In genomic region chr20:6693178-6693807, GRCh38 we compare ENCODE assay signal across 30 cellular contexts.
A peak's percentile ranks its signal among the peaks of the same experiment; 100 is the strongest.
DNase-seq lines count a peak whose midpoint lies in the region; ATAC-seq, FAIRE-seq and TF ChIP-seq lines count a peak whose summit lies in the region.
"Had no signal": no experiment of that assay in that cellular context is flagged by ENCODE, and none has a peak within 500 bp of the region (broad histone marks: within the 10 kb centered on the region; RNA-seq: fewer than 3 reads in every experiment).

No MANE protein-coding gene starts in this region.

- no peaks in the 10 kb centered on the region for H3K36me3 Mint-ChIP-seq in MCF 10A (ENCODE audit: insufficient read depth, unreplicated experiment)
- H3K36me3 Mint-ChIP-seq: activated naive CD8-positive, alpha-beta T cell treated with anti-CD3 and anti-CD28 coated beads, Interleukin-2, amount 10 ng/mL, durations not matched to agents 7 days and 5 days; CD4-positive, alpha-beta memory T cell; neural progenitor cell had no signal

- no peak overlapping the region for H3K4me2 ChIP-seq in mammary epithelial cell (ENCODE audit: insufficient read depth, low read depth, low read length)
- H3K4me2 ChIP-seq in keratinocyte (ENCODE audit: control insufficient read depth, extremely low read depth, insufficient read depth, low read depth, low read length), result no peak overlapping the region
- no peak overlapping the region for H3K4me2 ChIP-seq in GM23248 (ENCODE audit: unreplicated experiment)
- H3K4me2 ChIP-seq: neural progenitor cell had no signal

- dilution Hi-C loops in mammary epithelial cell (cut with HindIII; ENCODE audit: low sequenced_read_pairs), result no loop called here
- dilution Hi-C loops in keratinocyte (cut with MboI; ENCODE audit: extremely low pct_ligation_motif_present, low sequenced_read_pairs), result no loop called here

- no peaks in the 10 kb centered on the region for H3K9me3 Mint-ChIP-seq in MCF 10A (ENCODE audit: unreplicated experiment)
- H3K9me3 Mint-ChIP-seq: neural progenitor cell had no signal

- CTCF ChIA-PET in mammary epithelial cell (lab: Charles Lee; ENCODE audit: low non-redundant PET) (no interaction called here), MCF 10A (lab: Yijun Ruan, JAX) (interaction anchor here (0.5 to 1.7 kb wide), 6 partner anchors 14 to 428 kb away, joined by 3 to 9 read pairs (median 4); partner anchors contain the start of gene BMP2)

- H3K9me1 ChIP-seq in keratinocyte (ENCODE audit: control insufficient read depth, extremely low read depth, insufficient read depth, low read length), result no peaks in the 10 kb centered on the region

- in situ Hi-C loops in mammary epithelial cell (cut with MboI; ENCODE audit: low sequenced_read_pairs in 2 of 2) (no loop called here), GM23248 (cut with MboI) (no loop called here)

- H3K9me2 ChIP-seq in GM23248 (ENCODE audit: insufficient read depth), result no peaks in the 10 kb centered on the region

- no peak for TF ChIP-seq CTCF in mammary epithelial cell (conservative IDR thresholded peaks at IDR 0.05 in 1 of 2, IDR thresholded peaks at IDR 0.05 in 1 of 2; ENCODE audit: extremely low read depth in 1 of 2, insufficient read depth in 1 of 2, low read depth in 1 of 2, low read length in 2 of 2)
- no peak for TF ChIP-seq CTCF in MCF 10A (IDR thresholded peaks at IDR 0.05; ENCODE audit: unreplicated experiment)
- TF ChIP-seq CTCF in body of pancreas (IDR thresholded peaks at IDR 0.05), result no peak
- no peak for TF ChIP-seq CTCF in keratinocyte (optimal IDR thresholded peaks at IDR 0.05 in 1 of 3, IDR thresholded peaks at IDR 0.05 in 1 of 3, conservative IDR thresholded peaks at IDR 0.05 in 1 of 3; ENCODE audit: extremely low read depth in 1 of 3, insufficient read depth in 2 of 3, low read length in 3 of 3)
- TF ChIP-seq CTCF in upper lobe of right lung (IDR thresholded peaks at IDR 0.05), result no peak

- H3K79me2 ChIP-seq in mammary epithelial cell (ENCODE audit: insufficient read depth, low read length), result no peaks in the 10 kb centered on the region
- H3K79me2 ChIP-seq in keratinocyte (ENCODE audit: control insufficient read depth, insufficient read depth, low read length), result no peaks in the 10 kb centered on the region
- H3K79me2 ChIP-seq in GM23248 (ENCODE audit: insufficient read depth), result no peaks in the 10 kb centered on the region
- H3K79me2 ChIP-seq: parathyroid adenoma had no signal

- no peak overlapping the region for H3K9ac ChIP-seq in mammary epithelial cell (ENCODE audit: insufficient read depth, low read length)
- no peak overlapping the region for H3K9ac ChIP-seq in keratinocyte (ENCODE audit: control insufficient read depth, extremely low read depth, insufficient read depth, low read length)
- no peak overlapping the region for H3K9ac ChIP-seq in GM23248
- H3K9ac ChIP-seq: neural progenitor cell, parathyroid adenoma had no signal

- intact Hi-C loops in mammary epithelial cell (cut with micrococcal nuclease) (no loop called here), MCF 10A (cut with micrococcal nuclease) (no loop called here), body of pancreas (cut with DNase I) (no loop called here), upper lobe of right lung (cut with DNase I) (no loop called here)

- POLR2A ChIA-PET in MCF 10A (lab: Yijun Ruan, JAX), result interaction anchor here (0.6 to 1.5 kb wide), 9 partner anchors 10 to 360 kb away, joined by 3 to 6 read pairs (median 3); no protein-coding TSS in a partner anchor

- H3K27me3 ChIP-seq in mammary epithelial cell (ENCODE audit: insufficient read depth, low read length) (no peaks in the 10 kb centered on the region), body of pancreas (no peaks in the 10 kb centered on the region), keratinocyte (ENCODE audit: control insufficient read depth, extremely low read depth, insufficient read depth, low read length) (no peaks in the 10 kb centered on the region), upper lobe of right lung (no peaks in the 10 kb centered on the region), GM23248 (replicated peaks; ENCODE audit: insufficient read depth) (no peaks in the 10 kb centered on the region; the same call in 1 of the 2 replicates)
- H3K27me3 ChIP-seq: neural progenitor cell had no signal

- FAIRE-seq in keratinocyte (lab: Jason Lieb, UNC), result peak; percentile 20
- FAIRE-seq: astrocyte, H54, HTR-8/SVneo, kidney had no signal

- H2AFZ ChIP-seq in mammary epithelial cell (ENCODE audit: low read depth, low read length), result peak overlapping the region; percentile 10
- H2AFZ ChIP-seq in keratinocyte (ENCODE audit: control insufficient read depth, low read length), result peak overlapping the region; percentile 37
- no peak overlapping the region for H2AFZ ChIP-seq in GM23248
- H2AFZ ChIP-seq: neural progenitor cell, parathyroid adenoma had no signal

- peaks cover 16% of the 10 kb centered on the region for H3K4me1 Mint-ChIP-seq in MCF 10A (ENCODE audit: insufficient read depth, unreplicated experiment)
- H3K4me1 Mint-ChIP-seq: activated naive CD8-positive, alpha-beta T cell treated with anti-CD3 and anti-CD28 coated beads, Interleukin-2, amount 10 ng/mL, durations not matched to agents 7 days and 5 days; CD4-positive, alpha-beta memory T cell had no signal

- no peak overlapping the region for H3K4me3 ChIP-seq in mammary epithelial cell (replicated peaks in 1 of 3; ENCODE audit: insufficient read depth in 1 of 3, low read depth in 2 of 3, low read length in 3 of 3)
- no peak overlapping the region for H3K4me3 ChIP-seq in body of pancreas
- no peak overlapping the region for H3K4me3 ChIP-seq in keratinocyte (ENCODE audit: control insufficient read depth in 2 of 3, extremely low read depth in 1 of 3, insufficient read depth in 2 of 3, low read depth in 1 of 3, low read length in 3 of 3)
- H3K4me3 ChIP-seq in upper lobe of right lung, result no peak overlapping the region
- no peak overlapping the region for H3K4me3 ChIP-seq in GM23248
- H3K4me3 ChIP-seq: lung, neural progenitor cell had no signal

- ATAC-seq in body of pancreas (peak; percentile 52), upper lobe of right lung (peak; percentile 64)

- no TSS peak for BruUV-seq in mammary epithelial cell (replicated peaks; lab: Mats Ljungman, UMichigan)
- no TSS peak for BruUV-seq in MCF 10A (replicated peaks; lab: Mats Ljungman, UMichigan)

- no peaks in the 10 kb centered on the region for H3F3A ChIP-seq in GM23248 (ENCODE audit: insufficient read depth)

- H3K4me3 Mint-ChIP-seq in MCF 10A (ENCODE audit: unreplicated experiment), result no peak overlapping the region
- H3K4me3 Mint-ChIP-seq: activated naive CD8-positive, alpha-beta T cell treated with anti-CD3 and anti-CD28 coated beads, Interleukin-2, amount 10 ng/mL, durations not matched to agents 7 days and 5 days; activated T-cell treated with anti-CD3 and anti-CD28 coated beads, Interleukin-2, amount 50 U/mL, for 24 hours; CD4-positive, alpha-beta memory T cell had no signal

- no peak for TF ChIP-seq POLR2A in body of pancreas (IDR thresholded peaks at IDR 0.05)

- H3K36me3 ChIP-seq in mammary epithelial cell (ENCODE audit: insufficient read depth, low read length) (no peaks in the 10 kb centered on the region), body of pancreas (replicated peaks in 1 of 2; ENCODE audit: insufficient read depth in 1 of 2, low read depth in 2 of 2) (no peaks in the 10 kb centered on the region), keratinocyte (ENCODE audit: control insufficient read depth in 2 of 2, extremely low read depth in 1 of 2, insufficient read depth in 2 of 2, low read length in 2 of 2) (no peaks in the 10 kb centered on the region), upper lobe of right lung (no peaks in the 10 kb centered on the region), GM23248 (ENCODE audit: low read depth) (no peaks in the 10 kb centered on the region)

- H3K27ac Mint-ChIP-seq in MCF 10A (ENCODE audit: low read depth, unreplicated experiment), result no peak overlapping the region
- H3K27ac Mint-ChIP-seq: activated naive CD8-positive, alpha-beta T cell treated with anti-CD3 and anti-CD28 coated beads, Interleukin-2, amount 10 ng/mL, durations not matched to agents 7 days and 5 days; activated T-cell treated with anti-CD3 and anti-CD28 coated beads, Interleukin-2, amount 50 U/mL, for 24 hours; CD4-positive, alpha-beta memory T cell; neural progenitor cell had no signal

- DNase-seq in mammary epithelial cell (no peak), MCF 10A (ENCODE audit: unreplicated experiment) (no peak), body of pancreas (no peak), keratinocyte (ENCODE audit: low read depth, low spot score) (no peak), upper lobe of right lung (no peak), T-helper 2 cell (no peak), NCI-H1417 (lab: John Stamatoyannopoulos, UW) (no peak), GM23248 (no peak)
- DNase-seq: 8988T; activated CD4-positive, alpha-beta T cell treated with anti-CD3 and anti-CD28 coated beads for 4 hours; activated gamma-delta T cell; activated naive CD8-positive, alpha-beta T cell treated with anti-CD3 and anti-CD28 coated beads, Interleukin-2, amount 10 ng/mL, durations not matched to agents 7 days and 5 days; activated T-cell treated with anti-CD3 and anti-CD28 coated beads, Interleukin-2, amount 50 U/mL, for 24 hours; CD4-positive, alpha-beta memory T cell; DMS 273 treated with DMSO at 0.1 percent for 48 hours; glutamatergic neuron; KBM-7; kidney; MM.1S; NCI-H1436 treated with DMSO at 0.1 percent for 48 hours; NCI-H345; stimulated activated CD4-positive, alpha-beta T cell treated with anti-CD3 and anti-CD28 coated beads, Interleukin-4, amount 100 ng/mL, for 1 hour had no signal

- 45% methylated on average over 7 of the region's 7 CpGs for WGBS in mammary epithelial cell (ENCODE audit: low coverage, missing lambda C conversion rate)
- WGBS in body of pancreas, 2 donors, result 26 to 41% methylated on average over 7 of the region's 7 CpGs
- WGBS in GM23248 (ENCODE audit: low coverage in 1 of 2, low lambda C conversion rate in 2 of 2, missing lambda C conversion rate in 2 of 2), 2 experiments, result 56 to 63% methylated on average over 7 of the region's 7 CpGs

- H3K27ac ChIP-seq in mammary epithelial cell (ENCODE audit: insufficient read depth, low read depth, low read length) (no peak overlapping the region), body of pancreas (no peak overlapping the region), keratinocyte (ENCODE audit: control insufficient read depth, insufficient read depth, low read length) (no peak overlapping the region), upper lobe of right lung (no peak overlapping the region), GM23248 (no peak overlapping the region)
- H3K27ac ChIP-seq: neural progenitor cell, parathyroid adenoma, RWPE1, VCaP had no signal

- H3K4me1 ChIP-seq in mammary epithelial cell (ENCODE audit: insufficient read depth, low read length) (peaks cover 8% of the 10 kb centered on the region), body of pancreas (peaks cover 17% of the 10 kb centered on the region), keratinocyte (ENCODE audit: control insufficient read depth, extremely low read depth, insufficient read depth, low read length) (peaks cover 13% of the 10 kb centered on the region), upper lobe of right lung (peaks cover 8% of the 10 kb centered on the region), GM23248 (ENCODE audit: insufficient read depth) (no peaks in the 10 kb centered on the region)
- H3K4me1 ChIP-seq: parathyroid adenoma had no signal

- no peaks in the 10 kb centered on the region for H3K9me3 ChIP-seq in mammary epithelial cell (replicated peaks; ENCODE audit: insufficient read depth, low read length)
- no peaks in the 10 kb centered on the region for H3K9me3 ChIP-seq in body of pancreas
- no peaks in the 10 kb centered on the region for H3K9me3 ChIP-seq in keratinocyte (ENCODE audit: control insufficient read depth, low read depth, low read length)
- H3K9me3 ChIP-seq in upper lobe of right lung, result no peaks in the 10 kb centered on the region
- H3K9me3 ChIP-seq in GM23248 (ENCODE audit: low read depth), result no peaks in the 10 kb centered on the region

- H4K20me1 ChIP-seq in mammary epithelial cell (ENCODE audit: insufficient read depth, low read length) (no peaks in the 10 kb centered on the region), keratinocyte (ENCODE audit: control insufficient read depth, extremely low read depth, insufficient read depth, low read length) (no peaks in the 10 kb centered on the region), GM23248 (ENCODE audit: insufficient read depth) (no peaks in the 10 kb centered on the region)

- no peaks in the 10 kb centered on the region for H3K27me3 Mint-ChIP-seq in MCF 10A (ENCODE audit: insufficient read depth, unreplicated experiment)
- H3K27me3 Mint-ChIP-seq: activated naive CD8-positive, alpha-beta T cell treated with anti-CD3 and anti-CD28 coated beads, Interleukin-2, amount 10 ng/mL, durations not matched to agents 7 days and 5 days; activated T-cell treated with anti-CD3 and anti-CD28 coated beads, Interleukin-2, amount 50 U/mL, for 24 hours; CD4-positive, alpha-beta memory T cell had no signal
